21 cellular contexts compared by ENCODE assay signal in genomic region chr16:68425498-68426354, GRCh38. TPM values are rescaled to one million over a fixed set of nuclear protein-coding genes. Genes with fewer than 3 reads are reported as not detected.
"Had no signal": no experiment of that assay in that cellular context is flagged by ENCODE, and none has a peak within 500 bp of the region (broad histone marks: within the 10 kb centered on the region; RNA-seq: fewer than 3 reads in every experiment).

No MANE protein-coding gene starts in this region.

- H3K27me3 ChIP-seq: body of pancreas, sigmoid colon, upper lobe of left lung had no signal

- DNase-seq: activated CD4-positive, alpha-beta memory T cell treated with anti-CD3 and anti-CD28 coated beads, Interleukin-2, amount 10 ng/mL, durations not matched to agents 7 days and 5 days; activated CD4-positive, alpha-beta T cell treated with anti-CD3 and anti-CD28 coated beads, Interleukin-2, amount 10 ng/mL, durations not matched to agents 24 days and 14 days; activated CD8-positive, alpha-beta memory T cell treated with anti-CD3 and anti-CD28 coated beads, Interleukin-2, amount 10 ng/mL, durations not matched to agents 7 days and 5 days; activated gamma-delta T cell; activated T-cell treated with anti-CD3 and anti-CD28 coated beads for 4 hours; anterior cingulate cortex; body of pancreas; central memory CD4-positive, alpha-beta T cell; effector memory CD4-positive, alpha-beta T cell; foreskin keratinocyte; kidney; lower lobe of right lung; natural killer cell; retina; sigmoid colon; stimulated activated CD4-positive, alpha-beta T cell treated with anti-CD3 and anti-CD28 coated beads, Interleukin-2, amount 100 ng/mL, for 48 hours; stimulated activated naive CD4-positive, alpha-beta T cell treated with Interleukin-2 at 50 U/mL for 16 hours had no signal

- ATAC-seq: activated CD8-positive, alpha-beta memory T cell treated with anti-CD3 and anti-CD28 coated beads, Interleukin-2, amount 10 ng/mL, durations not matched to agents 7 days and 5 days; foreskin keratinocyte; lower lobe of right lung; natural killer cell had no signal

- H3K4me1 ChIP-seq: body of pancreas, foreskin keratinocyte, lower lobe of right lung, sigmoid colon, upper lobe of left lung had no signal

- H3K27ac ChIP-seq: body of pancreas, foreskin keratinocyte, lower lobe of right lung, sigmoid colon, thoracic aorta, upper lobe of left lung, VCaP had no signal

- H3K9me3 ChIP-seq: body of pancreas, lower lobe of right lung, sigmoid colon, thoracic aorta, upper lobe of left lung had no signal

- H3K4me3 ChIP-seq: body of pancreas, lower lobe of right lung, sigmoid colon, thoracic aorta, upper lobe of left lung had no signal

- H3K36me3 ChIP-seq: lower lobe of right lung, sigmoid colon, thoracic aorta, upper lobe of left lung had no signal

RNA-seq across cellular contexts. Expression of gene SMPD3, which starts 22.6 kb away (rescaled TPM):
- total RNA-seq: glomerular endothelial cell had no signal
